8 cellular contexts compared by ENCODE assay signal in the genomic region with DNA sequence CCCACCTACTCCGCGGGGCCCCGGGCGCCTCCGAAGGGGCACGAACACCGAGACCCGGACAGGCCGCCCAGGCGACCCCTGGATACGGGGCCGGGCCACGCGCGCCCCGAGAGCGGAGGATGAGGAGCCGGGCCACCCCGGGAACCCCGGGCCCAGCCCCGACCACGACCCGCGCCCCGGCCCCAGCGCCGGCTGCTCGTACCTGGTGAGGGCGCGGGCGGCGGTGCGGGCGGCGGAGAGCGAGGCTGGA. TPM values are rescaled to one million over a fixed set of nuclear protein-coding genes. Genes with fewer than 3 reads are reported as not detected.
DNase-seq lines count a peak whose midpoint lies in the region; ATAC-seq and TF ChIP-seq lines count a peak whose summit lies in the region.

No MANE protein-coding gene starts in this region.

- H3K27me3 ChIP-seq in NT2/D1 (ENCODE audit: insufficient read depth, insufficient read length) (no peaks in the 10 kb centered on the region), sigmoid colon (no peaks in the 10 kb centered on the region)

- H3K9me3 ChIP-seq in NT2/D1 (ENCODE audit: insufficient read depth, low read length): no peaks in the 10 kb centered on the region
- no peaks in the 10 kb centered on the region for H3K9me3 ChIP-seq in sigmoid colon

- peak overlapping the region; percentile 88 to 98 (median 94) for H3K27ac ChIP-seq in sigmoid colon

- ATAC-seq in GM19467 (IDR thresholded peaks at IDR 0.05; ENCODE audit: unreplicated experiment): peak; percentile 6

- intact Hi-C loops in sigmoid colon (cut with DNase I): loop anchor here (2.0 to 5.0 kb wide), 3 partner anchors 33 to 226 kb away; a partner anchor contains a TSS

- H3K36me3 ChIP-seq in NT2/D1 (ENCODE audit: insufficient read depth, insufficient read length, low read length): peaks cover 51% of the 10 kb centered on the region
- H3K36me3 ChIP-seq in sigmoid colon: peaks cover 23 to 33% (median 26%) of the 10 kb centered on the region in 4 donors

- no peak for TF ChIP-seq POLR2A in sigmoid colon (IDR thresholded peaks at IDR 0.05)

- DNase-seq in NT2/D1 (ENCODE audit: low read depth, low spot score) (no peak), epithelial cell of proximal tubule (ENCODE audit: low read depth) (no peak), sigmoid colon (no peak), cerebellum (ENCODE audit: low spot score) (no peak), cerebellar nuclear complex (lab: John Stamatoyannopoulos, UW) (no peak), NCI-H524 (lab: John Stamatoyannopoulos, UW) (no peak), NCI-H82 treated with DMSO at 0.1 percent for 48 hours (lab: John Stamatoyannopoulos, UW; ENCODE audit: unreplicated experiment) (no peak)

- H3K4me1 ChIP-seq in NT2/D1 (ENCODE audit: insufficient read depth, insufficient read length): peaks cover 54% of the 10 kb centered on the region
- H3K4me1 ChIP-seq in sigmoid colon: peaks cover 0 to 45% (median 37%) of the 10 kb centered on the region in 4 donors

- 1% methylated on average over 36 of the region's 36 CpGs for WGBS in sigmoid colon, 2 donors

- TF ChIP-seq EP300 in sigmoid colon (IDR thresholded peaks at IDR 0.05): no peak

- TF ChIP-seq CTCF in epithelial cell of proximal tubule (conservative IDR thresholded peaks at IDR 0.05; ENCODE audit: low read depth, low read length) (no peak), sigmoid colon (IDR thresholded peaks at IDR 0.05) (no peak)

- peak overlapping the region; percentile 98 for H3K9ac ChIP-seq in NT2/D1 (ENCODE audit: insufficient read length, low read depth)

- H3K4me3 ChIP-seq in NT2/D1 (ENCODE audit: insufficient read length, low read depth) (peak overlapping the region; percentile 99), epithelial cell of proximal tubule (ENCODE audit: low read depth, low read length) (peak overlapping the region; percentile 79), sigmoid colon (peak overlapping the region; percentile 59 to 94 (median 65))

RNA-seq across cellular contexts. Expression of a gene that starts 0.2 kb away (rescaled TPM):
- total RNA-seq in epithelial cell of proximal tubule: 94.7 and 224 TPM in 2 replicates
- 10 to 100 TPM; 12.7 to 44.2 (median 19.0) TPM for total RNA-seq in sigmoid colon
- polyA plus RNA-seq in sigmoid colon: 100 to 1,000 TPM in 1 of 3 donors, 10 to 100 TPM in 2; 14.4 to 152 (median 15.3) TPM
- total RNA-seq in cerebellum: 62.7 TPM

RNA-seq across cellular contexts. Expression of a gene that starts 32.2 kb away (rescaled TPM):
- total RNA-seq in epithelial cell of proximal tubule (126 and 154 TPM in 2 replicates), sigmoid colon (10 to 100 TPM; 31.3 to 71.0 (median 54.2) TPM), cerebellum (19.9 TPM)
- 100 to 1,000 TPM in 1 of 3 donors, 10 to 100 TPM in 2; 68.5 to 119 (median 84.2) TPM for polyA plus RNA-seq in sigmoid colon

RNA-seq across cellular contexts. Expression of a gene that starts 46.1 kb away (rescaled TPM):
- total RNA-seq in epithelial cell of proximal tubule (105 and 200 TPM in 2 replicates), sigmoid colon (10 to 100 TPM; 64.6 to 75.4 (median 69.8) TPM), cerebellum (52.9 TPM)
- 10 to 100 TPM; 67.3 to 83.6 (median 69.1) TPM for polyA plus RNA-seq in sigmoid colon

RNA-seq across cellular contexts. Expression of a gene that starts 46.2 kb away (rescaled TPM):
- total RNA-seq in epithelial cell of proximal tubule: 35.8 and 38.8 TPM in 2 replicates
- 10 to 100 TPM; 31.7 to 37.4 (median 33.7) TPM for total RNA-seq in sigmoid colon
- polyA plus RNA-seq in sigmoid colon: 10 to 100 TPM; 13.6 to 38.6 (median 23.4) TPM
- 17.2 TPM for total RNA-seq in cerebellum
